8 cellular contexts compared by ENCODE assay signal in genomic region chr5:138654281-138654867, GRCh38.
A peak's percentile ranks its signal among the peaks of the same experiment; 100 is the strongest.
DNase-seq lines count a peak whose midpoint lies in the region; ATAC-seq and TF ChIP-seq lines count a peak whose summit lies in the region.

No MANE protein-coding gene starts in this region.

- no peak for TF ChIP-seq CTCF in SK-N-SH (IDR thresholded peaks at IDR 0.05)

- H3F3A ChIP-seq in SK-N-SH (replicated peaks; ENCODE audit: insufficient read depth): no peaks in the 10 kb centered on the region

- H2AFZ ChIP-seq in SK-N-SH (ENCODE audit: low read depth): no peak overlapping the region

- H4K20me1 ChIP-seq in SK-N-SH (ENCODE audit: insufficient read depth): no peaks in the 10 kb centered on the region

- H3K27me3 ChIP-seq in SK-N-SH (ENCODE audit: insufficient read depth): no peaks in the 10 kb centered on the region

- peak overlapping the region; percentile 26 for H3K27ac Mint-ChIP-seq in activated CD4-positive, alpha-beta memory T cell treated with anti-CD3 and anti-CD28 coated beads for 36 hours

- intact Hi-C loops in activated CD4-positive, alpha-beta memory T cell treated with anti-CD3 and anti-CD28 coated beads for 36 hours (cut with micrococcal nuclease): loop anchor here (1.0 to 5.0 kb wide), 3 partner anchors 77 to 98 kb away; partner anchors contain the start of genes CTNNA1 and HSPA9

- H3K36me3 Mint-ChIP-seq in activated CD4-positive, alpha-beta memory T cell treated with anti-CD3 and anti-CD28 coated beads for 36 hours: no peaks in the 10 kb centered on the region

- TF ChIP-seq EP300 in SK-N-SH (IDR thresholded peaks at IDR 0.05; ENCODE audit: borderline replicate concordance in 1 of 2, low read depth in 1 of 2, low read length in 1 of 2): no peak

- no peaks in the 10 kb centered on the region for H3K36me3 ChIP-seq in SK-N-SH (replicated peaks in 1 of 2; ENCODE audit: control insufficient read depth in 1 of 2, insufficient read depth in 2 of 2, low read length in 1 of 2)

- H3K4me2 ChIP-seq in SK-N-SH: no peak overlapping the region

- 65% methylated on average over 8 of the region's 8 CpGs for WGBS in SK-N-SH (ENCODE audit: low lambda C conversion rate)

- H3K4me3 Mint-ChIP-seq in activated CD4-positive, alpha-beta memory T cell treated with anti-CD3 and anti-CD28 coated beads for 36 hours: peak overlapping the region; percentile 16

- TF ChIP-seq RAD21 in SK-N-SH (IDR thresholded peaks at IDR 0.05; ENCODE audit: low read length): no peak

- CTCF ChIA-PET in SK-N-SH (lab: Yijun Ruan, JAX): interaction anchor here (1.3 to 5.8 kb wide), 4 partner anchors 10 to 119 kb away, joined by 3 to 29 read pairs (median 4); no protein-coding TSS in a partner anchor
- CTCF ChIA-PET in activated CD4-positive, alpha-beta memory T cell treated with anti-CD3 and anti-CD28 coated beads for 36 hours (lab: Charles Lee): interaction anchor here (1.0 to 1.2 kb wide), 3 partner anchors 10 to 46 kb away, joined by 3 to 6 read pairs (median 3); no protein-coding TSS in a partner anchor

- H3K4me3 ChIP-seq in SK-N-SH (ENCODE audit: low read depth in 2 of 2, low read length in 1 of 2): no peak overlapping the region

- H3K9ac ChIP-seq in SK-N-SH: no peak overlapping the region

- H3K4me1 ChIP-seq in SK-N-SH (ENCODE audit: control insufficient read depth in 1 of 2, insufficient read depth in 2 of 2, low read depth in 1 of 2, low read length in 1 of 2): peaks cover 0 to 20% of the 10 kb centered on the region in 2 experiments; a peak in 2 of 4 replicates

- no peaks in the 10 kb centered on the region for H3K9me3 Mint-ChIP-seq in activated CD4-positive, alpha-beta memory T cell treated with anti-CD3 and anti-CD28 coated beads for 36 hours

- DNase-seq in SK-N-SH: no peak
- DNase-seq in HS-5 (ENCODE audit: low read depth): peak; percentile 66
- peak; percentile 83 for DNase-seq in activated CD4-positive, alpha-beta memory T cell treated with anti-CD3 and anti-CD28 coated beads for 36 hours
- DNase-seq in fibroblast of peridontal ligament (ENCODE audit: extremely low read depth): peak; percentile 14
- peak; percentile 7 to 45 for DNase-seq in stimulated activated CD8-positive, alpha-beta memory T cell treated with anti-CD3 and anti-CD28 coated beads, Interleukin-2, amount 100 ng/mL, for 1 hour (ENCODE audit: low read depth in 2 of 2)
- DNase-seq in NCI-H1694 (lab: John Stamatoyannopoulos, UW): no peak

- peaks cover 74% of the 10 kb centered on the region for H3K27me3 Mint-ChIP-seq in activated CD4-positive, alpha-beta memory T cell treated with anti-CD3 and anti-CD28 coated beads for 36 hours

- no peaks in the 10 kb centered on the region for H3K9me3 ChIP-seq in SK-N-SH

- peaks cover 23% of the 10 kb centered on the region for H3K4me1 Mint-ChIP-seq in activated CD4-positive, alpha-beta memory T cell treated with anti-CD3 and anti-CD28 coated beads for 36 hours (ENCODE audit: low read depth)

- ATAC-seq in SK-N-SH treated with all-trans-retinoic acid at 6 μM for 48 hours: peak; percentile 14; the same call in 2 of the 3 replicates
- ATAC-seq in GM21515 (IDR thresholded peaks at IDR 0.05; ENCODE audit: unreplicated experiment): no peak

- no peaks in the 10 kb centered on the region for H3K9me2 ChIP-seq in SK-N-SH

- POLR2A ChIA-PET in SK-N-SH (lab: Yijun Ruan, JAX): no interaction called here
- POLR2A ChIA-PET in activated CD4-positive, alpha-beta memory T cell treated with anti-CD3 and anti-CD28 coated beads for 36 hours (lab: Charles Lee): interaction anchor here (0.7 kb wide), 1 partner anchor 764 kb away, joined by 5 read pairs; no protein-coding TSS in a partner anchor

- no peaks in the 10 kb centered on the region for H3K79me2 ChIP-seq in SK-N-SH (ENCODE audit: insufficient read depth)

- no peak overlapping the region for H3K27ac ChIP-seq in SK-N-SH (ENCODE audit: low read depth in 2 of 2, low read length in 1 of 2)

TF ChIP-seq in SK-N-SH treated with all-trans-retinoic acid at 6 μM for 48 hours, 23 proteins besides CTCF, POLR2A, EP300 and RAD21:
- TF ChIP-seq PPARA (CRISPR knock-in tag; IDR thresholded peaks at IDR 0.05; ENCODE audit: borderline replicate concordance): no peak
- no peak for TF ChIP-seq ZNF565 (CRISPR knock-in tag; conservative IDR thresholded peaks at IDR 0.05; ENCODE audit: low read depth)
- no peak for TF ChIP-seq ISL1 (CRISPR knock-in tag; IDR thresholded peaks at IDR 0.05)
- TF ChIP-seq CSDC2 (CRISPR knock-in tag; IDR thresholded peaks at IDR 0.05): no peak
- TF ChIP-seq ZNF8 (CRISPR knock-in tag; IDR thresholded peaks at IDR 0.05): no peak
- no peak for TF ChIP-seq OSR1 (CRISPR knock-in tag; IDR thresholded peaks at IDR 0.05)
- no peak for TF ChIP-seq PATZ1 (CRISPR knock-in tag; IDR thresholded peaks at IDR 0.05; ENCODE audit: borderline replicate concordance)
- TF ChIP-seq CSRNP3 (CRISPR knock-in tag; IDR thresholded peaks at IDR 0.05): no peak
- TF ChIP-seq SNAI2 (CRISPR knock-in tag; IDR thresholded peaks at IDR 0.05): no peak
- TF ChIP-seq ESRRG (CRISPR knock-in tag; IDR thresholded peaks at IDR 0.05): no peak
TF ChIP-seq in SK-N-SH treated with all-trans-retinoic acid at 6 μM for 48 hours: peak in this region for 0.

TF ChIP-seq in SK-N-SH, 30 proteins besides CTCF, POLR2A, EP300 and RAD21:
- TF ChIP-seq RFX5 (IDR thresholded peaks at IDR 0.05; ENCODE audit: low read length) (no peak), CHD2 (IDR thresholded peaks at IDR 0.05; ENCODE audit: low read length, partially characterized antibody) (no peak), FOSL2 (IDR thresholded peaks at IDR 0.05; ENCODE audit: borderline replicate concordance, low read depth) (no peak), USF1 (IDR thresholded peaks at IDR 0.05; ENCODE audit: borderline replicate concordance, low read depth) (no peak), EZH2phosphoT487 (IDR thresholded peaks at IDR 0.05; ENCODE audit: borderline replicate concordance, low read depth) (no peak), GABPA (IDR thresholded peaks at IDR 0.05; ENCODE audit: low read depth) (no peak), FOXJ3 (CRISPR knock-in tag; IDR thresholded peaks at IDR 0.05) (no peak)

Comparison
In these comparisons a context has a peak if more than half of its experiments do, and no peak if none do; other contexts are left out.
1. DNase-seq: peak in HS-5 (single experiment), activated CD4-positive, alpha-beta memory T cell treated with anti-CD3 and anti-CD28 coated beads for 36 hours (single experiment), fibroblast of peridontal ligament (single experiment) and stimulated activated CD8-positive, alpha-beta memory T cell treated with anti-CD3 and anti-CD28 coated beads, Interleukin-2, amount 100 ng/mL, for 1 hour (2 of 2); none in SK-N-SH (single experiment) and NCI-H1694 (single experiment).